Comparison of ENCODE assay signal across 8 cellular contexts in genomic region chr17:68205251-68205807, GRCh38. TPM values are rescaled to one million over a fixed set of nuclear protein-coding genes. Genes with fewer than 3 reads are reported as not detected.
A peak's percentile ranks its signal among the peaks of the same experiment; 100 is the strongest.
DNase-seq lines count a peak whose midpoint lies in the region; ATAC-seq and TF ChIP-seq lines count a peak whose summit lies in the region.

No MANE protein-coding gene starts in this region.

- 0 to 1% methylated on average over 17 to 71 of the region's 71 CpGs for whole genome bisulfite sequencing in endodermal cell (ENCODE audit: insufficient coverage in 1 of 2, insufficient read length in 1 of 2), 2 experiments

- H3K4me1 Mint-ChIP-seq in endodermal cell = peaks cover 10% of the 10 kb centered on the region

- peak; percentile 89 for ATAC-seq in GM19452 (IDR thresholded peaks at IDR 0.05; ENCODE audit: unreplicated experiment)
- ATAC-seq in HG03575 (IDR thresholded peaks at IDR 0.05; ENCODE audit: extremely low read depth, insufficient number of reproducible peaks, low FRiP score, unreplicated experiment) = peak; percentile 44

- H3K36me3 ChIP-seq in endodermal cell (ENCODE audit: control insufficient read depth, insufficient read depth, low read length) = peaks cover 9% of the 10 kb centered on the region

- TF ChIP-seq CTCF in endodermal cell (conservative IDR thresholded peaks at IDR 0.05) = peak; percentile 94

- H3K27me3 Mint-ChIP-seq in endodermal cell (ENCODE audit: insufficient read depth) = peaks cover 48% of the 10 kb centered on the region

- peaks cover 13% of the 10 kb centered on the region for H3K36me3 Mint-ChIP-seq in endodermal cell (ENCODE audit: low read depth)

- H3K27ac ChIP-seq in endodermal cell (ENCODE audit: low read depth, low read length) = peak overlapping the region; percentile 57

- peak; percentile 83 for DNase-seq in COLO668 (lab: John Stamatoyannopoulos, UW; ENCODE audit: unreplicated experiment)
- DNase-seq in NCI-H82 treated with DMSO at 0.1 percent for 48 hours (lab: John Stamatoyannopoulos, UW; ENCODE audit: unreplicated experiment) = peak; percentile 55
- DNase-seq in activated CD8-positive, alpha-beta memory T cell treated with anti-CD3 and anti-CD28 coated beads for 48 hours (ENCODE audit: low read depth in 2 of 3, low spot score in 2 of 3) = peak; percentile 75 to 78 (median 77)
- DNase-seq in endodermal cell = peak; percentile 98
- DNase-seq in midbrain (lab: John Stamatoyannopoulos, UW) = peak; percentile 95
- peak; percentile 84 to 88 for DNase-seq in stimulated activated CD8-positive, alpha-beta memory T cell treated with anti-CD3 and anti-CD28 coated beads, Interleukin-2, amount 100 ng/mL, for 1 hour (ENCODE audit: low read depth in 2 of 2)

- H3K9ac ChIP-seq in endodermal cell (ENCODE audit: extremely low read depth, low read length, poor library complexity, severe bottlenecking) = peak overlapping the region; percentile 20

- peak overlapping the region; percentile 76 for H3K4me3 ChIP-seq in endodermal cell (ENCODE audit: low read length)

- peak overlapping the region; percentile 84 for H3K27ac Mint-ChIP-seq in endodermal cell

- peaks cover 3% of the 10 kb centered on the region for H3K9me3 Mint-ChIP-seq in endodermal cell

- peak overlapping the region; percentile 82 for H3K4me3 Mint-ChIP-seq in endodermal cell

- peaks cover 47% of the 10 kb centered on the region for H3K27me3 ChIP-seq in endodermal cell (ENCODE audit: control insufficient read depth, insufficient read depth, low read length, poor library complexity, severe bottlenecking)

- no peaks in the 10 kb centered on the region for H3K4me1 ChIP-seq in endodermal cell (ENCODE audit: control insufficient read depth, insufficient read depth, low read length)

- H3K9me3 ChIP-seq in endodermal cell (ENCODE audit: control insufficient read depth, low read length) = no peaks in the 10 kb centered on the region

RNA-seq across cellular contexts. Expression of gene AMZ2, which starts 42.5 kb away (rescaled TPM):
- total RNA-seq in endodermal cell = 10 to 100 TPM; 64.0 to 89.4 TPM
- 88.9 TPM for polyA plus RNA-seq in endodermal cell (2013, experiment 1 of 2)
- 86.9 TPM for polyA plus RNA-seq in endodermal cell (2013, experiment 2 of 2)

Comparison
In these comparisons a context has a peak if more than half of its experiments do, and no peak if none do; other contexts are left out.
1. Peak in every context shown above with its lines: DNase-seq, ATAC-seq, H3K4me3 ChIP-seq and H3K27ac ChIP-seq.